Comparison of ENCODE assay signal across 7 cellular contexts in genomic region chr11:67507891-67508485, GRCh38. TPM values are rescaled to one million over a fixed set of nuclear protein-coding genes. Genes with fewer than 3 reads are reported as not detected.
DNase-seq lines count a peak whose midpoint lies in the region; ATAC-seq and TF ChIP-seq lines count a peak whose summit lies in the region.

Gene CDK2AP2 (minus strand): TSS chr11:67508162. CDS start chr11:67508082, 80 bp downstream.

- H3K4me1 ChIP-seq in hepatocyte (ENCODE audit: insufficient read depth) = peaks cover 22% of the 10 kb centered on the region

- H3K4me2 ChIP-seq in hepatocyte = peak within 1 kb of the TSS; percentile 97

- no peak for TF ChIP-seq CTCF in hepatocyte (IDR thresholded peaks at IDR 0.05; ENCODE audit: poor library complexity)

- H3K4me3 ChIP-seq in hepatocyte = peak within 1 kb of the TSS; percentile 34

- peak; percentile 60 for ATAC-seq in GM18508 (IDR thresholded peaks at IDR 0.05; ENCODE audit: insufficient read depth, unreplicated experiment)
- peak; percentile 65 for ATAC-seq in HG03025 (IDR thresholded peaks at IDR 0.05; ENCODE audit: low FRiP score, unreplicated experiment)

- no peaks in the 10 kb centered on the region for H3K27me3 ChIP-seq in hepatocyte

- H3K36me3 ChIP-seq in hepatocyte (replicated peaks; ENCODE audit: insufficient read depth, low read depth) = no peaks in the 10 kb centered on the region

- peak; percentile 97 to 100 for DNase-seq in NCI-H2081 (lab: John Stamatoyannopoulos, UW)
- peak; percentile 98 for DNase-seq in T1000 (lab: John Stamatoyannopoulos, UW)
- peak; percentile 100 for DNase-seq in astrocyte of the hippocampus (ENCODE audit: low read depth, low spot score)
- peak; percentile 98 for DNase-seq in hepatocyte (ENCODE audit: low spot score)
- peak; percentile 100 for DNase-seq in retina

- peak within 1 kb of the TSS; percentile 87 for H2AFZ ChIP-seq in hepatocyte

- H4K20me1 ChIP-seq in hepatocyte (ENCODE audit: insufficient read depth, poor library complexity, severe bottlenecking) = peaks cover 9% of the 10 kb centered on the region

- H3K79me2 ChIP-seq in hepatocyte = peaks cover 21% of the 10 kb centered on the region

- no peaks in the 10 kb centered on the region for H3K9me2 ChIP-seq in hepatocyte (replicated peaks; ENCODE audit: insufficient read depth)

- no peaks in the 10 kb centered on the region for H3K9me3 ChIP-seq in hepatocyte (ENCODE audit: low read depth)

- WGBS in hepatocyte (ENCODE audit: low lambda C conversion rate, missing lambda C conversion rate) = under 1% methylated on average over 54 of the region's 56 CpGs

- peak within 1 kb of the TSS; percentile 98 for H3K27ac ChIP-seq in hepatocyte

RNA-seq across cellular contexts. Expression of gene CDK2AP2, which starts in this region (rescaled TPM):
- total RNA-seq in hepatocyte = 47.3 and 54.3 TPM in 2 replicates
- polyA plus RNA-seq in hepatocyte = 174 and 177 TPM in 2 replicates

Comparison
In these comparisons a context has a peak if more than half of its experiments do, and no peak if none do; other contexts are left out.
1. Peak in every context shown above with its lines: DNase-seq, ATAC-seq, H3K4me3 ChIP-seq and H3K27ac ChIP-seq.